Comparison of ENCODE assay signal across 30 cellular contexts in genomic region chr9:28792736-28793135, GRCh38.
"Had no signal": no experiment of that assay in that cellular context is flagged by ENCODE, and none has a peak within 500 bp of the region (broad histone marks: within the 10 kb centered on the region; RNA-seq: fewer than 3 reads in every experiment).

No MANE protein-coding gene starts in this region.

- H3K36me3 Mint-ChIP-seq: activated CD8-positive, alpha-beta memory T cell treated with anti-CD3 and anti-CD28 coated beads, Interleukin-2, amount 10 ng/mL, durations not matched to agents 7 days and 5 days; activated naive CD4-positive, alpha-beta T cell treated with anti-CD3 and anti-CD28 coated beads, Interleukin-2, amount 10 ng/mL, durations not matched to agents 7 days and 5 days; activated naive CD8-positive, alpha-beta T cell had no signal

- H3K4me2 ChIP-seq: PC-9 had no signal

- H3K36me3 ChIP-seq: brain microvascular endothelial cell, WERI-Rb-1 had no signal

- H3K27me3 ChIP-seq: brain microvascular endothelial cell had no signal

- H3K4me1 Mint-ChIP-seq: activated CD4-positive, alpha-beta memory T cell treated with anti-CD3 and anti-CD28 coated beads, Interleukin-2, amount 10 ng/mL, durations not matched to agents 7 days and 5 days; activated CD8-positive, alpha-beta memory T cell treated with anti-CD3 and anti-CD28 coated beads, Interleukin-2, amount 10 ng/mL, durations not matched to agents 7 days and 5 days; activated naive CD4-positive, alpha-beta T cell treated with anti-CD3 and anti-CD28 coated beads, Interleukin-2, amount 10 ng/mL, durations not matched to agents 7 days and 5 days; activated naive CD8-positive, alpha-beta T cell treated with anti-CD3 and anti-CD28 coated beads, Interleukin-2, amount 50 U/mL, for 24 hours had no signal

- H3K27ac Mint-ChIP-seq: activated CD4-positive, alpha-beta memory T cell treated with anti-CD3 and anti-CD28 coated beads, Interleukin-2, amount 10 ng/mL, durations not matched to agents 7 days and 5 days; activated CD8-positive, alpha-beta memory T cell treated with anti-CD3 and anti-CD28 coated beads, Interleukin-2, amount 10 ng/mL, durations not matched to agents 7 days and 5 days; activated naive CD4-positive, alpha-beta T cell treated with anti-CD3 and anti-CD28 coated beads, Interleukin-2, amount 10 ng/mL, durations not matched to agents 7 days and 5 days; activated naive CD8-positive, alpha-beta T cell; activated naive CD8-positive, alpha-beta T cell treated with anti-CD3 and anti-CD28 coated beads, Interleukin-2, amount 50 U/mL, for 24 hours had no signal

- H2AFZ ChIP-seq: PC-9 had no signal

- ATAC-seq: activated CD8-positive, alpha-beta memory T cell treated with anti-CD3 and anti-CD28 coated beads, Interleukin-2, amount 10 ng/mL, durations not matched to agents 7 days and 5 days; activated naive CD8-positive, alpha-beta T cell treated with anti-CD3 and anti-CD28 coated beads, Interleukin-2, amount 50 U/mL, for 24 hours; K562; Right ventricle myocardium inferior had no signal

- H3K4me3 Mint-ChIP-seq: activated CD4-positive, alpha-beta memory T cell treated with anti-CD3 and anti-CD28 coated beads, Interleukin-2, amount 10 ng/mL, durations not matched to agents 7 days and 5 days; activated CD8-positive, alpha-beta memory T cell treated with anti-CD3 and anti-CD28 coated beads, Interleukin-2, amount 10 ng/mL, durations not matched to agents 7 days and 5 days; activated naive CD4-positive, alpha-beta T cell treated with anti-CD3 and anti-CD28 coated beads, Interleukin-2, amount 10 ng/mL, durations not matched to agents 7 days and 5 days; activated naive CD8-positive, alpha-beta T cell; activated naive CD8-positive, alpha-beta T cell treated with anti-CD3 and anti-CD28 coated beads, Interleukin-2, amount 50 U/mL, for 24 hours had no signal

- H3K27me3 Mint-ChIP-seq: activated CD4-positive, alpha-beta memory T cell treated with anti-CD3 and anti-CD28 coated beads, Interleukin-2, amount 10 ng/mL, durations not matched to agents 7 days and 5 days; activated CD8-positive, alpha-beta memory T cell treated with anti-CD3 and anti-CD28 coated beads, Interleukin-2, amount 10 ng/mL, durations not matched to agents 7 days and 5 days; activated naive CD4-positive, alpha-beta T cell treated with anti-CD3 and anti-CD28 coated beads, Interleukin-2, amount 10 ng/mL, durations not matched to agents 7 days and 5 days; activated naive CD8-positive, alpha-beta T cell; activated naive CD8-positive, alpha-beta T cell treated with anti-CD3 and anti-CD28 coated beads, Interleukin-2, amount 50 U/mL, for 24 hours had no signal

- H3K27ac ChIP-seq: brain microvascular endothelial cell, PC-9, RWPE1, WERI-Rb-1 had no signal

- DNase-seq: activated CD4-positive, alpha-beta memory T cell treated with anti-CD3 and anti-CD28 coated beads, Interleukin-2, amount 10 ng/mL, durations not matched to agents 7 days and 5 days; activated CD4-positive, alpha-beta T cell treated with anti-CD3 and anti-CD28 coated beads for 1 hour; activated CD4-positive, alpha-beta T cell treated with anti-CD3 and anti-CD28 coated beads for 48 hours; activated CD4-positive, CD25-positive, alpha-beta regulatory T cell; activated CD8-positive, alpha-beta memory T cell treated with anti-CD3 and anti-CD28 coated beads for 24 hours; activated CD8-positive, alpha-beta memory T cell treated with anti-CD3 and anti-CD28 coated beads, Interleukin-2, amount 10 ng/mL, durations not matched to agents 7 days and 5 days; activated CD8-positive, alpha-beta memory T cell treated with anti-CD3 and anti-CD28 coated beads, Interleukin-2, amount 50 U/mL, for 48 hours; activated effector memory CD4-positive, alpha-beta T cell treated with Interleukin-2 at 50 U/mL for 16 hours; activated naive CD4-positive, alpha-beta T cell treated with anti-CD3 and anti-CD28 coated beads, Interleukin-2, amount 10 ng/mL, durations not matched to agents 7 days and 5 days; activated naive CD8-positive, alpha-beta T cell treated with anti-CD3 and anti-CD28 coated beads, Interleukin-2, amount 50 U/mL, for 24 hours; activated T-cell treated with anti-CD3 and anti-CD28 coated beads, Interleukin-2, amount 50 U/mL, for 48 hours; anterior cingulate cortex; brain microvascular endothelial cell; NCI-H1105; NCI-H1417 treated with DMSO at 0.1 percent for 48 hours; NCI-H187 treated with DMSO at 0.1 percent for 48 hours; NCI-H2081; NCI-H510A; NCI-H526; NCI-H748 treated with DMSO at 0.1 percent for 48 hours; NK-92 treated with Interleukin-12 subunit alpha and Interleukin-12 subunit beta, amount 100 ng/mL, for 24 hours; PC-9; SIG-M5; T1000; WERI-Rb-1 had no signal

- FAIRE-seq: K562, RCC 7860 had no signal

- H3K9me3 Mint-ChIP-seq: activated CD4-positive, alpha-beta memory T cell treated with anti-CD3 and anti-CD28 coated beads, Interleukin-2, amount 10 ng/mL, durations not matched to agents 7 days and 5 days; activated naive CD4-positive, alpha-beta T cell treated with anti-CD3 and anti-CD28 coated beads, Interleukin-2, amount 10 ng/mL, durations not matched to agents 7 days and 5 days; activated naive CD8-positive, alpha-beta T cell treated with anti-CD3 and anti-CD28 coated beads, Interleukin-2, amount 50 U/mL, for 24 hours had no signal

- H3K4me3 ChIP-seq: K562, PC-9 had no signal
